Comparison of ENCODE assay signal across 8 cellular contexts in genomic region chr6:53065266-53066058, GRCh38. TPM values are rescaled to one million over a fixed set of nuclear protein-coding genes. Genes with fewer than 3 reads are reported as not detected.
A peak's percentile ranks its signal among the peaks of the same experiment; 100 is the strongest.
DNase-seq lines count a peak whose midpoint lies in the region; ATAC-seq and TF ChIP-seq lines count a peak whose summit lies in the region.

TSS of gene FBXO9 (plus strand) at chr6:53065404. CDS start at chr6:53065790, 386 bp downstream.

- H3K4me3 ChIP-seq in CD8-positive, alpha-beta memory T cell (ENCODE audit: low read length): peak within 1 kb of the TSS; percentile 98
- peak within 1 kb of the TSS; percentile 69 to 84 for H3K4me3 ChIP-seq in Panc1 (ENCODE audit: low read depth in 2 of 2, low read length in 2 of 2)
- H3K4me3 ChIP-seq in testis: peak within 1 kb of the TSS; percentile 95 to 97

- 0 to 1% methylated on average over 15 to 25 of the region's 77 CpGs for WGBS in testis, 2 donors

- H3K27ac Mint-ChIP-seq in CD8-positive, alpha-beta memory T cell: peak within 1 kb of the TSS; percentile 71 to 99 (median 97)

- no TSS peak for BruUV-seq in Panc1 (replicated peaks; lab: Mats Ljungman, UMichigan)

- H3K36me3 ChIP-seq in CD8-positive, alpha-beta memory T cell (ENCODE audit: insufficient read depth, low read length): no peaks in the 10 kb centered on the region
- H3K36me3 ChIP-seq in Panc1 (ENCODE audit: control insufficient read depth, insufficient read depth, low read length) (peaks cover 3% of the 10 kb centered on the region; the same call in 1 of the 2 replicates), testis (ENCODE audit: low read depth, missing control alignments) (no peaks in the 10 kb centered on the region)

- POLR2A ChIA-PET in CD8-positive, alpha-beta memory T cell (lab: Charles Lee): interaction anchor here (0.7 to 1.0 kb wide), 2 partner anchors 70 to 281 kb away, joined by 3 read pairs; partner anchors contain the start of gene GSTA4
- POLR2A ChIA-PET in Panc1 (lab: Charles Lee): interaction anchor here (0.6 kb wide), 1 partner anchor 52 kb away, joined by 11 read pairs; no protein-coding TSS in a partner anchor

- no peaks in the 10 kb centered on the region for H3K27me3 ChIP-seq in CD8-positive, alpha-beta memory T cell (ENCODE audit: insufficient read depth, low read length, poor library complexity, severe bottlenecking)
- H3K27me3 ChIP-seq in Panc1 (ENCODE audit: control insufficient read depth, insufficient read depth, low read length) (no peaks in the 10 kb centered on the region), testis (no peaks in the 10 kb centered on the region)

- peak; percentile 77 to 89 (median 82) for DNase-seq in CD8-positive, alpha-beta memory T cell
- DNase-seq in Panc1 (ENCODE audit: low read depth, low spot score) (no peak), germinal center (ENCODE audit: low spot score) (peak; percentile 85), occipital lobe (lab: John Stamatoyannopoulos, UW) (peak; percentile 79), testis (peak; percentile 82)
- peak; percentile 72 for DNase-seq in activated effector memory CD4-positive, alpha-beta T cell treated with Interleukin-2 at 50 U/mL for 16 hours

- H3K27ac ChIP-seq in CD8-positive, alpha-beta memory T cell (ENCODE audit: low read depth, low read length): peak within 1 kb of the TSS; percentile 88
- peak within 1 kb of the TSS; percentile 90 for H3K27ac ChIP-seq in Panc1 (ENCODE audit: low read length)
- H3K27ac ChIP-seq in testis: peak within 1 kb of the TSS; percentile 84 to 96

- H3K36me3 Mint-ChIP-seq in CD8-positive, alpha-beta memory T cell: peaks cover 0 to 24% (median 0%) of the 10 kb centered on the region in 3 donors

- peak; percentile 20 for TF ChIP-seq POLR2A in testis (IDR thresholded peaks at IDR 0.05)

- H3K27me3 Mint-ChIP-seq in CD8-positive, alpha-beta memory T cell: no peaks in the 10 kb centered on the region

- no peaks in the 10 kb centered on the region for H3K9me3 Mint-ChIP-seq in CD8-positive, alpha-beta memory T cell

- intact Hi-C loops in Panc1 (cut with micrococcal nuclease; ENCODE audit: unreplicated experiment) (no loop called here), testis (cut with DNase I; ENCODE audit: low total_unique reads) (no loop called here)

- peak within 1 kb of the TSS; percentile 96 to 100 (median 99) for H3K4me3 Mint-ChIP-seq in CD8-positive, alpha-beta memory T cell

- ATAC-seq in GM19351 (IDR thresholded peaks at IDR 0.05; ENCODE audit: unreplicated experiment) (peak; percentile 41), HG03460 (IDR thresholded peaks at IDR 0.05; ENCODE audit: unreplicated experiment) (peak; percentile 47), Panc1 (peak; percentile 78)

- TF ChIP-seq CTCF in Panc1 (IDR thresholded peaks at IDR 0.05) (no peak), testis (IDR thresholded peaks at IDR 0.05) (no peak)

- CTCF ChIA-PET in CD8-positive, alpha-beta memory T cell (lab: Charles Lee): interaction anchor here (0.8 to 2.2 kb wide), 8 partner anchors 9 to 659 kb away, joined by 3 to 11 read pairs (median 4); partner anchors contain the start of gene GSTA4
- CTCF ChIA-PET in Panc1 (lab: Charles Lee): no interaction called here

- H3K4me1 ChIP-seq in CD8-positive, alpha-beta memory T cell (ENCODE audit: insufficient read depth, low read length): peaks cover 37% of the 10 kb centered on the region
- peaks cover 19% of the 10 kb centered on the region for H3K4me1 ChIP-seq in Panc1 (ENCODE audit: control insufficient read depth, insufficient read depth, low read length)
- peaks cover 7% of the 10 kb centered on the region for H3K4me1 ChIP-seq in testis

- peaks cover 51 to 66% (median 58%) of the 10 kb centered on the region in 3 donors for H3K4me1 Mint-ChIP-seq in CD8-positive, alpha-beta memory T cell

- H3K9me3 ChIP-seq in CD8-positive, alpha-beta memory T cell (ENCODE audit: low read length): no peaks in the 10 kb centered on the region
- H3K9me3 ChIP-seq in Panc1 (ENCODE audit: control insufficient read depth, insufficient read depth, low read depth, low read length) (no peaks in the 10 kb centered on the region), testis (no peaks in the 10 kb centered on the region)

- in situ Hi-C loops in Panc1 (cut with HindIII; ENCODE audit: low pct_unique_long_range_greater_than_20kb, low sequenced_read_pairs): no loop called here

RNA-seq across cellular contexts. Expression of gene FBXO9, which starts in this region (rescaled TPM):
- 10 to 100 TPM; 62.7 to 71.2 TPM for total RNA-seq in CD8-positive, alpha-beta memory T cell
- 57.3 TPM for polyA plus RNA-seq in CD8-positive, alpha-beta memory T cell
- 60.0 TPM for total RNA-seq in Panc1 (2021; ENCODE audit: unreplicated experiment)
- polyA plus RNA-seq in Panc1 (2012; ENCODE audit: insufficient read length): 75.0 TPM
- total RNA-seq in occipital lobe: 54.7 TPM
- 10 to 100 TPM; 75.1 to 81.6 TPM for total RNA-seq in testis
- 76.6 TPM for polyA plus RNA-seq in testis (ENCODE audit: insufficient read depth, low read depth, low replicate concordance)
